In the genomic region with DNA sequence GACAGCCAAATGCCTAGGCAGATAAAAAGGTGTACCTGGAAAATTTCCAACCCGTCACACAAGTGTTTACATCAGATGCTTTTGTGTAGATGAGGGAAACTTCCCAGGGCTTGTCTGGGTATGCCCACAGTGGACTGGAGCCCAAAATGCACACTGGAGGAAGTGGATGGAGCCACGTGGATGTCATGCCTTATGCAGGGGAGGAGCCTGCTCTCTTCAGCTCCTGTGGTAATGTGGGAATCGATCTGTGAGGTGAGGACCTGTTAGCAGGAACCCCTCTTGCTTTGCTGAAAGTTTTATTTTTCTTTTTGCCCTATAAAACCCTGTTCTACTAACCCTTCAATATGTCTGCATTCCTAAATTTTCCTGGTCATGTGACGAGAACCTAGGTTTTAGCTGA, we compare ENCODE assay signal across 31 cellular contexts.
"Had no signal": no experiment of that assay in that cellular context is flagged by ENCODE, and none has a peak within 500 bp of the region (broad histone marks: within the 10 kb centered on the region; RNA-seq: fewer than 3 reads in every experiment).

No MANE protein-coding gene starts in this region.

- H3K27ac ChIP-seq: adrenal gland, breast epithelium, cardiac muscle cell, colonic mucosa, WERI-Rb-1 had no signal

- ATAC-seq: activated CD4-positive, CD25-positive, alpha-beta regulatory T cell treated with anti-CD3 and anti-CD28 coated beads, Interleukin-2, amount 50 U/mL, for 24 hours; activated CD8-positive, alpha-beta memory T cell treated with anti-CD3 and anti-CD28 coated beads, Interleukin-2, amount 10 ng/mL, durations not matched to agents 7 days and 5 days; activated CD8-positive, alpha-beta T cell treated with anti-CD3 and anti-CD28 coated beads for 36 hours; activated naive CD8-positive, alpha-beta T cell treated with anti-CD3 and anti-CD28 coated beads, Interleukin-2, amount 50 U/mL, for 24 hours; esophagus mucosa; T-helper 17 cell had no signal

- H3K36me3 ChIP-seq: adrenal gland, breast epithelium, colonic mucosa, WERI-Rb-1 had no signal

- H3K4me3 ChIP-seq: adrenal gland, breast epithelium, cardiac muscle cell, colonic mucosa had no signal

- DNase-seq: activated B cell treated with CpG ODN at 0.5 μM for 24 hours; activated CD4-positive, alpha-beta T cell treated with anti-CD3 and anti-CD28 coated beads for 48 hours; activated CD4-positive, alpha-beta T cell treated with anti-CD3 and anti-CD28 coated beads, Interleukin-2, amount 50 U/mL, for 1 hour; activated CD4-positive, alpha-beta T cell treated with anti-CD3 and anti-CD28 coated beads, Interleukin-2, amount 50 U/mL, for 48 hours; activated CD8-positive, alpha-beta memory T cell treated with anti-CD3 and anti-CD28 coated beads, Interleukin-2, amount 10 ng/mL, durations not matched to agents 7 days and 5 days; activated CD8-positive, alpha-beta memory T cell treated with anti-CD3 and anti-CD28 coated beads, Interleukin-2, amount 50 U/mL, for 4 hours; activated CD8-positive, alpha-beta T cell treated with anti-CD3 and anti-CD28 coated beads for 36 hours; activated effector memory CD4-positive, alpha-beta T cell treated with anti-CD3 and anti-CD28 coated beads, Interleukin-2, amount 50 U/mL, for 16 hours; activated naive CD4-positive, alpha-beta T cell treated with anti-CD3 and anti-CD28 coated beads for 36 hours; activated naive CD8-positive, alpha-beta T cell treated with anti-CD3 and anti-CD28 coated beads for 36 hours; activated naive CD8-positive, alpha-beta T cell treated with anti-CD3 and anti-CD28 coated beads, Interleukin-2, amount 50 U/mL, for 24 hours; activated T-cell treated with anti-CD3 and anti-CD28 coated beads, Interleukin-2, amount 50 U/mL, for 1 hour; activated T-cell treated with anti-CD3 and anti-CD28 coated beads, Interleukin-2, amount 50 U/mL, for 48 hours; adrenal gland; amygdala; aorta; central memory CD4-positive, alpha-beta T cell; cerebellar nuclear complex; colonic mucosa; effector CD8-positive, alpha-beta T cell; foreskin fibroblast; head of caudate nucleus; T-helper 17 cell; T1000; WERI-Rb-1 had no signal

- H3K9me3 ChIP-seq: adrenal gland, colonic mucosa had no signal

- H3K4me1 ChIP-seq: adrenal gland, breast epithelium, colonic mucosa had no signal

- H3K27me3 ChIP-seq: adrenal gland, breast epithelium, cardiac muscle cell, colonic mucosa had no signal

- FAIRE-seq: endometrium, frontal cortex had no signal
